In the genomic region with DNA sequence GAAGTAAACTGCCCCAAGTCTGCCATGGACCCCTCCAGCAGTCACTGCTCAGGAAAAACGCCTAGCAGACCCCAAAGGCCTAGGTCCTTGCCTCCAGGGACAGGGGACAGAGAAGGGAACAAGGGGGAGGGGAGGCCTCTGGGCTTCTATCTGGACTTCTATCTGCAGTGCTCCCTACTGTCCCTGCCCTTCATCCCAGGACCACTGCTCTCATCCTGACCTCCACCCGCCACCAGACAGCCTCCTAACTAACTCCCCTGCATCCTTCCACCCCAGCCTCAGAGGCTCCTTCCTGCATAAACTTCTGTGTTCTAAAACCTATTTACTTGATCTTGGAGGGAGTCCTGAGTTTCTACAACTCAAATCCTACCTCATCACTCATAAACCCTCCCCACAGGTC, we compare ENCODE assay signal across 17 cellular contexts. TPM values are rescaled to one million over a fixed set of nuclear protein-coding genes. Genes with fewer than 3 reads are reported as not detected.
DNase-seq lines count a peak whose midpoint lies in the region; ATAC-seq and TF ChIP-seq lines count a peak whose summit lies in the region.
"Had no signal": no experiment of that assay in that cellular context is flagged by ENCODE, and none has a peak within 500 bp of the region (broad histone marks: within the 10 kb centered on the region; RNA-seq: fewer than 3 reads in every experiment).

No MANE protein-coding gene starts in this region.

- intact Hi-C loops in CD8-positive, alpha-beta T cell (cut with DNase I, micrococcal nuclease): no loop called here
- intact Hi-C loops in activated T-helper 2 cell treated with anti-CD3 and anti-CD28 coated beads, Interferon-gamma antibody, Interleukin-2, Interleukin-4, amounts not matched to agents 10 μg/mL and 5 μg/mL and 100 μg/mL, durations not matched to agents 14 hours and 24 hours and 36 hours (cut with micrococcal nuclease): no loop called here

- H3K4me1 Mint-ChIP-seq in CD8-positive, alpha-beta T cell (ENCODE audit: low read depth): peaks cover 13% of the 10 kb centered on the region
- H3K4me1 Mint-ChIP-seq in activated T-helper 2 cell treated with anti-CD3 and anti-CD28 coated beads, Interferon-gamma antibody, Interleukin-2, Interleukin-4, amounts not matched to agents 10 μg/mL and 5 μg/mL and 100 μg/mL, durations not matched to agents 14 hours and 24 hours and 36 hours (ENCODE audit: low read depth): peaks cover 26% of the 10 kb centered on the region
- H3K4me1 Mint-ChIP-seq in mesothelial cell of epicardium: peaks cover 29% of the 10 kb centered on the region
- H3K4me1 Mint-ChIP-seq: endodermal cell had no signal

- H3K36me3 Mint-ChIP-seq in CD8-positive, alpha-beta T cell: peaks cover 19% of the 10 kb centered on the region
- H3K36me3 Mint-ChIP-seq in activated T-helper 2 cell treated with anti-CD3 and anti-CD28 coated beads, Interferon-gamma antibody, Interleukin-2, Interleukin-4, amounts not matched to agents 10 μg/mL and 5 μg/mL and 100 μg/mL, durations not matched to agents 14 hours and 24 hours and 36 hours (ENCODE audit: low read depth): peaks cover 54% of the 10 kb centered on the region
- H3K36me3 Mint-ChIP-seq in mesothelial cell of epicardium: no peaks in the 10 kb centered on the region

- no peaks in the 10 kb centered on the region for H3K36me3 ChIP-seq in CD8-positive, alpha-beta T cell (ENCODE audit: insufficient read depth, low read length)
- H3K36me3 ChIP-seq: gastrocnemius medialis, SJCRH30 had no signal

- H3K27me3 ChIP-seq in CD8-positive, alpha-beta T cell (ENCODE audit: insufficient read depth, low read length): no peaks in the 10 kb centered on the region
- H3K27me3 ChIP-seq: gastrocnemius medialis, SJCRH30 had no signal

- no peak overlapping the region for H3K4me3 Mint-ChIP-seq in CD8-positive, alpha-beta T cell
- no peak overlapping the region for H3K4me3 Mint-ChIP-seq in activated T-helper 2 cell treated with anti-CD3 and anti-CD28 coated beads, Interferon-gamma antibody, Interleukin-2, Interleukin-4, amounts not matched to agents 10 μg/mL and 5 μg/mL and 100 μg/mL, durations not matched to agents 14 hours and 24 hours and 36 hours (ENCODE audit: low read depth)
- no peak overlapping the region for H3K4me3 Mint-ChIP-seq in mesothelial cell of epicardium
- H3K4me3 Mint-ChIP-seq: endodermal cell; H9; naive thymus-derived CD4-positive, alpha-beta T cell had no signal

- H3K4me1 ChIP-seq in CD8-positive, alpha-beta T cell (ENCODE audit: insufficient read depth, low read length): peaks cover 10% of the 10 kb centered on the region
- H3K4me1 ChIP-seq: gastrocnemius medialis had no signal

- ATAC-seq in CD8-positive, alpha-beta T cell: no peak
- no peak for ATAC-seq in GM18870 (IDR thresholded peaks at IDR 0.05; ENCODE audit: unreplicated experiment)
- no peak for ATAC-seq in HG03571 (IDR thresholded peaks at IDR 0.05; ENCODE audit: unreplicated experiment)
- ATAC-seq: gastrocnemius medialis; naive thymus-derived CD4-positive, alpha-beta T cell had no signal

- no peak for DNase-seq in CD8-positive, alpha-beta T cell
- DNase-seq in activated T-helper 2 cell treated with anti-CD3 and anti-CD28 coated beads, Interferon-gamma antibody, Interleukin-2, Interleukin-4, amounts not matched to agents 10 μg/mL and 5 μg/mL and 100 μg/mL, durations not matched to agents 14 hours and 24 hours and 36 hours (ENCODE audit: low spot score): no peak
- DNase-seq in mesothelial cell of epicardium (ENCODE audit: low spot score in 2 of 2, unreplicated experiment in 2 of 2) (no peak), NK-92 (lab: John Stamatoyannopoulos, UW; ENCODE audit: unreplicated experiment) (no peak), epidermal melanocyte (ENCODE audit: insufficient read length, low spot score) (no peak)
- DNase-seq: caudate nucleus; DMS 273 treated with DMSO at 0.1 percent for 48 hours; endodermal cell; gastrocnemius medialis; H9; naive thymus-derived CD4-positive, alpha-beta T cell; NCI-H1092; SJCRH30; stimulated activated naive CD4-positive, alpha-beta T cell had no signal

- peak; percentile 17 for TF ChIP-seq POLR2A in GM19099 (IDR thresholded peaks at IDR 0.05; ENCODE audit: extremely low read depth, insufficient read length, low read depth)

- no peak for TF ChIP-seq CTCF in CD8-positive, alpha-beta T cell (IDR thresholded peaks at IDR 0.05)
- no peak for TF ChIP-seq CTCF in mesothelial cell of epicardium (IDR thresholded peaks at IDR 0.05; ENCODE audit: unreplicated experiment)

- H3K9me3 Mint-ChIP-seq in CD8-positive, alpha-beta T cell: no peaks in the 10 kb centered on the region
- no peaks in the 10 kb centered on the region for H3K9me3 Mint-ChIP-seq in activated T-helper 2 cell treated with anti-CD3 and anti-CD28 coated beads, Interferon-gamma antibody, Interleukin-2, Interleukin-4, amounts not matched to agents 10 μg/mL and 5 μg/mL and 100 μg/mL, durations not matched to agents 14 hours and 24 hours and 36 hours
- no peaks in the 10 kb centered on the region for H3K9me3 Mint-ChIP-seq in mesothelial cell of epicardium
- H3K9me3 Mint-ChIP-seq: endodermal cell; H9; naive thymus-derived CD4-positive, alpha-beta T cell had no signal

- no peaks in the 10 kb centered on the region for H3K27me3 Mint-ChIP-seq in CD8-positive, alpha-beta T cell (ENCODE audit: low read depth)
- H3K27me3 Mint-ChIP-seq in activated T-helper 2 cell treated with anti-CD3 and anti-CD28 coated beads, Interferon-gamma antibody, Interleukin-2, Interleukin-4, amounts not matched to agents 10 μg/mL and 5 μg/mL and 100 μg/mL, durations not matched to agents 14 hours and 24 hours and 36 hours (ENCODE audit: low read depth): no peaks in the 10 kb centered on the region
- no peaks in the 10 kb centered on the region for H3K27me3 Mint-ChIP-seq in mesothelial cell of epicardium (ENCODE audit: low read depth)
- H3K27me3 Mint-ChIP-seq: naive thymus-derived CD4-positive, alpha-beta T cell had no signal

- peak overlapping the region; percentile 1 for H3K27ac Mint-ChIP-seq in CD8-positive, alpha-beta T cell
- peak overlapping the region; percentile 34 for H3K27ac Mint-ChIP-seq in activated T-helper 2 cell treated with anti-CD3 and anti-CD28 coated beads, Interferon-gamma antibody, Interleukin-2, Interleukin-4, amounts not matched to agents 10 μg/mL and 5 μg/mL and 100 μg/mL, durations not matched to agents 14 hours and 24 hours and 36 hours
- H3K27ac Mint-ChIP-seq in mesothelial cell of epicardium: peak overlapping the region; percentile 58
- H3K27ac Mint-ChIP-seq: endodermal cell had no signal

- no peaks in the 10 kb centered on the region for H3K9me3 ChIP-seq in CD8-positive, alpha-beta T cell (ENCODE audit: low read length)
- H3K9me3 ChIP-seq: gastrocnemius medialis, SJCRH30 had no signal

- POLR2A ChIA-PET in CD8-positive, alpha-beta T cell (lab: Charles Lee): no interaction called here

- no peak overlapping the region for H3K4me3 ChIP-seq in CD8-positive, alpha-beta T cell (ENCODE audit: low read depth, low read length)
- H3K4me3 ChIP-seq: gastrocnemius medialis, SJCRH30 had no signal

- CTCF ChIA-PET in CD8-positive, alpha-beta T cell (lab: Charles Lee): no interaction called here

- H3K27ac ChIP-seq in CD8-positive, alpha-beta T cell (ENCODE audit: low read depth, low read length): no peak overlapping the region
- H3K27ac ChIP-seq: gastrocnemius medialis had no signal

RNA-seq across cellular contexts. Expression of a gene that starts 25.4 kb away (rescaled TPM):
- total RNA-seq in CD8-positive, alpha-beta T cell: 1 to 10 TPM; 8.8 to 9.4 TPM
- total RNA-seq in activated T-helper 2 cell treated with anti-CD3 and anti-CD28 coated beads, Interferon-gamma antibody, Interleukin-2, Interleukin-4, amounts not matched to agents 10 μg/mL and 5 μg/mL and 100 μg/mL, durations not matched to agents 14 hours and 24 hours and 36 hours: 45.9 and 50.3 TPM in 2 replicates
- 4.6 to 6.0 TPM (median 5.0 TPM) in 3 replicates for total RNA-seq in mesothelial cell of epicardium

RNA-seq across cellular contexts. Expression of a gene that starts 40.9 kb away (rescaled TPM):
- total RNA-seq in CD8-positive, alpha-beta T cell: not detected
- total RNA-seq in activated T-helper 2 cell treated with anti-CD3 and anti-CD28 coated beads, Interferon-gamma antibody, Interleukin-2, Interleukin-4, amounts not matched to agents 10 μg/mL and 5 μg/mL and 100 μg/mL, durations not matched to agents 14 hours and 24 hours and 36 hours: not detected in 2 replicates
- 5.2 to 7.0 TPM (median 5.3 TPM) in 3 replicates for total RNA-seq in mesothelial cell of epicardium
- total RNA-seq: SJCRH30 had no signal

RNA-seq across cellular contexts. Expression of a gene that starts 52.6 kb away (rescaled TPM):
- total RNA-seq in CD8-positive, alpha-beta T cell: 10 to 100 TPM; 21.7 to 23.1 TPM
- total RNA-seq in activated T-helper 2 cell treated with anti-CD3 and anti-CD28 coated beads, Interferon-gamma antibody, Interleukin-2, Interleukin-4, amounts not matched to agents 10 μg/mL and 5 μg/mL and 100 μg/mL, durations not matched to agents 14 hours and 24 hours and 36 hours: 55.3 and 59.1 TPM in 2 replicates
- total RNA-seq in mesothelial cell of epicardium: 43.2 to 49.6 TPM (median 47.1 TPM) in 3 replicates

Comparison
In these comparisons a context has a peak if more than half of its experiments do, and no peak if none do; other contexts are left out.
1. H3K27ac Mint-ChIP-seq: peak in every context shown above with its lines; median percentile 58 in mesothelial cell of epicardium; 34 in activated T-helper 2 cell treated with anti-CD3 and anti-CD28 coated beads, Interferon-gamma antibody, Interleukin-2, Interleukin-4, amounts not matched to agents 10 μg/mL and 5 μg/mL and 100 μg/mL, durations not matched to agents 14 hours and 24 hours and 36 hours; 1 in CD8-positive, alpha-beta T cell.